Comparison of ENCODE assay signal across 11 cellular contexts in the genomic region with DNA sequence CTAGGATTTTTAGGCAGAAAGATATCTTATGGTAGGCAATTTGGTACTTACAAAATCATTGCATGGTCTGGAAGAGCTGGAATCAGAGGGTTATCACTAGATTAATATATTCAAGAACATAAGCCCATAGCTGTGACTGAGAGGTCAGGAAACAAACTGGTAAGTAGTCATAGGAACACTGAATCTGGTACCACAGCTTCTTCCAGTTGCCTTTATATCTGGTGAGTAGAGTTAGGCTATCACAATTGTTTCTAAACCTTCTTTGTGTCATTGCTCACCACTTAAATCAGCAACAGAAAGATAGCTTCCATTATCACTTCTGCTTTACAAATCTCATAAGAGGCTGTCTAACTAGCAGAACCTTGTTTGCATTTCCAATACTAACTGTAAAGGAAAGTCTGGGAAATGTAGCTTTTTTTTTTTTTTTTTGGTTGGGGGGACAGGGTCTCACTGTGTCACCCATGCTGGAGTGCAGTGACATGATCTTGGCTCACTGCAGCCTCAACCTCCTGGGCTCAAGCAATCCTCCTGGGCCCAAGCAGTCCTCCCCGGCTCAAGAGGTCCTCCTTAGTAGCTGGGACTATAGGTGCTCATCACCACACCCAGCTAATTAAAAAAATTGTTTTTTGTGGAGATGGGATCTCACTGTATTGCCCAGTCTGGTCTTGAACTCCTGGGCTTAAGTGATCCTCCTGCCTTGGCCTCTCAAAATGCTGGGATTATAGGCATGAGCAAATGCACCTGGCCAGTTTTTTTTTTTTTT. TPM values are rescaled to one million over a fixed set of nuclear protein-coding genes. Genes with fewer than 3 reads are reported as not detected.
A peak's percentile ranks its signal among the peaks of the same experiment; 100 is the strongest.
DNase-seq lines count a peak whose midpoint lies in the region; ATAC-seq and TF ChIP-seq lines count a peak whose summit lies in the region.
"Had no signal": no experiment of that assay in that cellular context is flagged by ENCODE, and none has a peak within 500 bp of the region (broad histone marks: within the 10 kb centered on the region; RNA-seq: fewer than 3 reads in every experiment).

No MANE protein-coding gene starts in this region.

- H3K27me3 ChIP-seq in spleen (replicated peaks in 1 of 7), result no peaks in the 10 kb centered on the region

- peak overlapping the region; percentile 92 for H3K27ac Mint-ChIP-seq in activated T-cell treated with anti-CD3 and anti-CD28 coated beads, Interleukin-2, amount 50 U/mL, for 24 hours
- peak overlapping the region; percentile 88 for H3K27ac Mint-ChIP-seq in activated T-helper 1 cell treated with anti-CD3 and anti-CD28 coated beads, Interleukin-12 subunit alpha, Interleukin-12 subunit beta, Interleukin-2, Interleukin-4 antibody, amounts not matched to agents 30 ng/mL and 10 ng/mL and 1 ng/mL, durations not matched to agents 14 hours and 24 hours and 36 hours

- no peak overlapping the region for H3K4me3 ChIP-seq in spleen

- in situ Hi-C loops in G401 (cut with HindIII; ENCODE audit: low sequenced_read_pairs), result no loop called here

- H3K4me1 Mint-ChIP-seq in activated T-cell treated with anti-CD3 and anti-CD28 coated beads, Interleukin-2, amount 50 U/mL, for 24 hours (ENCODE audit: low read depth), result peaks cover 85% of the 10 kb centered on the region
- peaks cover 67% of the 10 kb centered on the region for H3K4me1 Mint-ChIP-seq in activated T-helper 1 cell treated with anti-CD3 and anti-CD28 coated beads, Interleukin-12 subunit alpha, Interleukin-12 subunit beta, Interleukin-2, Interleukin-4 antibody, amounts not matched to agents 30 ng/mL and 10 ng/mL and 1 ng/mL, durations not matched to agents 14 hours and 24 hours and 36 hours (ENCODE audit: low read depth)

- peaks cover 40 to 100% (median 91%) of the 10 kb centered on the region in 6 donors for H3K4me1 ChIP-seq in spleen

- H3K9me3 ChIP-seq in spleen, result no peaks in the 10 kb centered on the region

- no peaks in the 10 kb centered on the region for H3K9me3 Mint-ChIP-seq in activated T-cell treated with anti-CD3 and anti-CD28 coated beads, Interleukin-2, amount 50 U/mL, for 24 hours
- no peaks in the 10 kb centered on the region for H3K9me3 Mint-ChIP-seq in activated T-helper 1 cell treated with anti-CD3 and anti-CD28 coated beads, Interleukin-12 subunit alpha, Interleukin-12 subunit beta, Interleukin-2, Interleukin-4 antibody, amounts not matched to agents 30 ng/mL and 10 ng/mL and 1 ng/mL, durations not matched to agents 14 hours and 24 hours and 36 hours

- no peak for DNase-seq in activated T-cell treated with anti-CD3 and anti-CD28 coated beads, Interleukin-2, amount 50 U/mL, for 24 hours
- DNase-seq in activated T-cell treated with anti-CD3 and anti-CD28 coated beads for 4 hours, result no peak
- DNase-seq in activated T-helper 1 cell treated with anti-CD3 and anti-CD28 coated beads, Interleukin-12 subunit alpha, Interleukin-12 subunit beta, Interleukin-2, Interleukin-4 antibody, amounts not matched to agents 30 ng/mL and 10 ng/mL and 1 ng/mL, durations not matched to agents 14 hours and 24 hours and 36 hours (ENCODE audit: low spot score), result no peak
- DNase-seq in spleen, result no peak
- DNase-seq in G401 (ENCODE audit: low spot score), result no peak
- no peak for DNase-seq in DMS79 (lab: John Stamatoyannopoulos, UW)
- DNase-seq in Kasumi-1 (lab: John Stamatoyannopoulos, UW), result no peak
- DNase-seq: activated CD8-positive, alpha-beta memory T cell treated with anti-CD3 and anti-CD28 coated beads, Interleukin-2, amount 50 U/mL, for 4 hours; central memory CD4-positive, alpha-beta T cell; NCI-H2029 had no signal

- peak overlapping the region in 5 of 8 donors; percentile 4 to 80 (median 40) for H3K27ac ChIP-seq in spleen

- H3K36me3 Mint-ChIP-seq in activated T-cell treated with anti-CD3 and anti-CD28 coated beads, Interleukin-2, amount 50 U/mL, for 24 hours (ENCODE audit: low read depth), result peaks cover 66% of the 10 kb centered on the region
- peaks cover 23% of the 10 kb centered on the region for H3K36me3 Mint-ChIP-seq in activated T-helper 1 cell treated with anti-CD3 and anti-CD28 coated beads, Interleukin-12 subunit alpha, Interleukin-12 subunit beta, Interleukin-2, Interleukin-4 antibody, amounts not matched to agents 30 ng/mL and 10 ng/mL and 1 ng/mL, durations not matched to agents 14 hours and 24 hours and 36 hours (ENCODE audit: low read depth)

- peak; percentile 31 for ATAC-seq in HG02870 (IDR thresholded peaks at IDR 0.05; ENCODE audit: unreplicated experiment)

- 80 to 100% (median 94%) methylated on average over 1 of the region's 1 CpG for WGBS in spleen, 5 donors

- H3K27me3 Mint-ChIP-seq in activated T-cell treated with anti-CD3 and anti-CD28 coated beads, Interleukin-2, amount 50 U/mL, for 24 hours, result no peaks in the 10 kb centered on the region
- no peaks in the 10 kb centered on the region for H3K27me3 Mint-ChIP-seq in activated T-helper 1 cell treated with anti-CD3 and anti-CD28 coated beads, Interleukin-12 subunit alpha, Interleukin-12 subunit beta, Interleukin-2, Interleukin-4 antibody, amounts not matched to agents 30 ng/mL and 10 ng/mL and 1 ng/mL, durations not matched to agents 14 hours and 24 hours and 36 hours (ENCODE audit: insufficient read depth)

- no peak for TF ChIP-seq POLR2A in spleen (IDR thresholded peaks at IDR 0.05)

- H3K4me3 Mint-ChIP-seq in activated T-cell treated with anti-CD3 and anti-CD28 coated beads, Interleukin-2, amount 50 U/mL, for 24 hours, result no peak overlapping the region
- H3K4me3 Mint-ChIP-seq in activated T-helper 1 cell treated with anti-CD3 and anti-CD28 coated beads, Interleukin-12 subunit alpha, Interleukin-12 subunit beta, Interleukin-2, Interleukin-4 antibody, amounts not matched to agents 30 ng/mL and 10 ng/mL and 1 ng/mL, durations not matched to agents 14 hours and 24 hours and 36 hours, result peak overlapping the region; percentile 10

- H3K36me3 ChIP-seq in spleen, result peaks cover 0 to 31% (median 8%) of the 10 kb centered on the region in 6 donors

- TF ChIP-seq CTCF in spleen (IDR thresholded peaks at IDR 0.05 in 8 of 11, conservative IDR thresholded peaks at IDR 0.05 in 3 of 11), result no peak

- intact Hi-C loops in activated T-helper 1 cell treated with anti-CD3 and anti-CD28 coated beads, Interleukin-12 subunit alpha, Interleukin-12 subunit beta, Interleukin-2, Interleukin-4 antibody, amounts not matched to agents 30 ng/mL and 10 ng/mL and 1 ng/mL, durations not matched to agents 14 hours and 24 hours and 36 hours (cut with micrococcal nuclease), result loop anchor here (5.0 to 10.0 kb wide), 2 partner anchors 349 to 816 kb away; a partner anchor contains a TSS
- intact Hi-C loops in spleen (cut with DNase I; ENCODE audit: low total_unique reads), result no loop called here

RNA-seq across cellular contexts. Expression of a gene that starts 22.0 kb away (rescaled TPM):
- total RNA-seq in activated T-helper 1 cell treated with anti-CD3 and anti-CD28 coated beads, Interleukin-12 subunit alpha, Interleukin-12 subunit beta, Interleukin-2, Interleukin-4 antibody, amounts not matched to agents 30 ng/mL and 10 ng/mL and 1 ng/mL, durations not matched to agents 14 hours and 24 hours and 36 hours, result 100.0 and 103 TPM in 2 replicates
- 100 to 1,000 TPM in 5 of 7 donors, 10 to 100 TPM in 2; 85.3 to 128 (median 113) TPM for total RNA-seq in spleen
- 10 to 100 TPM; 49.6 to 64.6 (median 56.7) TPM for polyA plus RNA-seq in spleen
- 30.0 and 53.1 TPM in 2 replicates for total RNA-seq in G401 (2014; rRNA removed; shearing (Covaris generic))
